ENCODE assay signal across 10 cellular contexts in the genomic region with DNA sequence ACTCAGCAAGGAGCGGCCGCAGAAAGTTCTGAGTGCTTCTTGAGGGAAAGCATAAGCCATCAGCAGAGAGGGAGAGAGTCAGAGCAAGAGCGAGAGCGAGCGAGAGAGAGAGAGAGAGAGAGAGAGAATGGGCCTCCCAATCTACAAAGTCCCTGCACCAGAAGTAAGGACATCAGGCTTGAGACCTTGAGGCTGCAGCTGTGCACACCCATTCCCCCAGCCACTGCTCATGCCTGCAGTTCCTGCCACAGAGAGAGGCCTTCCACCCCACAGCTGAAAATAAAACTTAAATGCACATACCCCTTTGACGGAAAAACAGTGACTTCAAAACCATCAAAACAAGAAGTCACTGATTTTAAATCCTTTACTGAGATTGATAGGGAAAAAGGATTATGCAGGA.
DNase-seq lines count a peak whose midpoint lies in the region; ATAC-seq and TF ChIP-seq lines count a peak whose summit lies in the region.
"Had no signal": no experiment of that assay in that cellular context is flagged by ENCODE, and none has a peak within 500 bp of the region (broad histone marks: within the 10 kb centered on the region; RNA-seq: fewer than 3 reads in every experiment).

No MANE protein-coding gene starts in this region.

- ATAC-seq in SK-N-SH treated with all-trans-retinoic acid at 6 μM for 48 hours (no peak), HG03439 (IDR thresholded peaks at IDR 0.05; ENCODE audit: unreplicated experiment) (no peak)

- H3K36me3 ChIP-seq in SK-N-SH (replicated peaks in 1 of 2; ENCODE audit: control insufficient read depth in 1 of 2, insufficient read depth in 2 of 2, low read length in 1 of 2), result no peaks in the 10 kb centered on the region
- H3K36me3 ChIP-seq in esophagus squamous epithelium, result no peaks in the 10 kb centered on the region
- no peaks in the 10 kb centered on the region for H3K36me3 ChIP-seq in neuronal stem cell (replicated peaks in 1 of 2; ENCODE audit: control insufficient read depth in 2 of 2, insufficient read depth in 2 of 2, low read length in 2 of 2)
- H3K36me3 ChIP-seq in vagina, result no peaks in the 10 kb centered on the region
- H3K36me3 ChIP-seq: WERI-Rb-1 had no signal

- TF ChIP-seq CTCF in SK-N-SH (IDR thresholded peaks at IDR 0.05) (no peak), esophagus squamous epithelium (IDR thresholded peaks at IDR 0.05) (no peak), vagina (IDR thresholded peaks at IDR 0.05) (no peak)

- H4K8ac ChIP-seq in neuronal stem cell (ENCODE audit: low read depth, low read length), result no peak overlapping the region

- intact Hi-C loops in esophagus squamous epithelium (cut with DNase I), result loop anchor here (10.0 kb wide), 1 partner anchor 190 kb away; no protein-coding TSS in a partner anchor
- intact Hi-C loops in vagina (cut with DNase I), result loop anchor here (10.0 kb wide), 1 partner anchor 70 kb away; the partner anchor contains the start of gene UBL3

- no peaks in the 10 kb centered on the region for H3K9me2 ChIP-seq in SK-N-SH

- no peak for TF ChIP-seq RAD21 in SK-N-SH (IDR thresholded peaks at IDR 0.05; ENCODE audit: low read length)

- no peak overlapping the region for H3K4ac ChIP-seq in neuronal stem cell (ENCODE audit: low read length)

- no peaks in the 10 kb centered on the region for H3K79me1 ChIP-seq in neuronal stem cell (ENCODE audit: low read depth, low read length)

- DNase-seq in SK-N-SH (no peak), esophagus squamous epithelium (lab: John Stamatoyannopoulos, UW) (no peak), neuronal stem cell (ENCODE audit: low spot score) (no peak), vagina (ENCODE audit: extremely low spot score in 2 of 2) (no peak), G401 (ENCODE audit: low spot score) (no peak), Ammon's horn (ENCODE audit: low spot score) (no peak)
- DNase-seq: amniotic stem cell, WERI-Rb-1 had no signal

- no peak overlapping the region for H3K14ac ChIP-seq in neuronal stem cell (ENCODE audit: low read length)

- CTCF ChIA-PET in SK-N-SH (lab: Yijun Ruan, JAX), result interaction anchor here (0.7 to 3.3 kb wide), 5 partner anchors 13 to 144 kb away, joined by 3 to 11 read pairs (median 6); no protein-coding TSS in a partner anchor

- H3K9me3 ChIP-seq in SK-N-SH (no peaks in the 10 kb centered on the region), esophagus squamous epithelium (no peaks in the 10 kb centered on the region), neuronal stem cell (replicated peaks in 1 of 2; ENCODE audit: control insufficient read depth in 2 of 2, insufficient read depth in 1 of 2, low read depth in 1 of 2, low read length in 2 of 2) (no peaks in the 10 kb centered on the region), vagina (no peaks in the 10 kb centered on the region)

- peak overlapping the region; percentile 61 for H3K4me2 ChIP-seq in SK-N-SH
- no peak overlapping the region for H3K4me2 ChIP-seq in neuronal stem cell (ENCODE audit: insufficient read depth, low read length, poor library complexity, severe bottlenecking)

- no peak overlapping the region for H3K18ac ChIP-seq in neuronal stem cell (ENCODE audit: low read length)

- H2AFZ ChIP-seq in SK-N-SH (ENCODE audit: low read depth) (peak overlapping the region; percentile 38; the same call in 1 of the 2 replicates), neuronal stem cell (ENCODE audit: low read length) (no peak overlapping the region)

- H2BK15ac ChIP-seq in neuronal stem cell (ENCODE audit: low read length), result peak overlapping the region; percentile 61

- no peak overlapping the region for H3K4me3 ChIP-seq in SK-N-SH (ENCODE audit: low read depth in 2 of 2, low read length in 1 of 2)
- H3K4me3 ChIP-seq in esophagus squamous epithelium, result no peak overlapping the region
- no peak overlapping the region for H3K4me3 ChIP-seq in neuronal stem cell (ENCODE audit: low read length in 2 of 2)
- no peak overlapping the region for H3K4me3 ChIP-seq in vagina

- no peak overlapping the region for H4K91ac ChIP-seq in neuronal stem cell (ENCODE audit: low read depth, low read length, poor library complexity)

- TF ChIP-seq POLR2A in esophagus squamous epithelium (IDR thresholded peaks at IDR 0.05) (no peak), vagina (IDR thresholded peaks at IDR 0.05) (no peak)

- H3K27ac ChIP-seq in SK-N-SH (ENCODE audit: low read depth in 2 of 2, low read length in 1 of 2), result peak overlapping the region; percentile 34 to 84; a peak in 3 of 4 replicates
- peak overlapping the region; percentile 83 to 93 (median 88) for H3K27ac ChIP-seq in esophagus squamous epithelium
- H3K27ac ChIP-seq in neuronal stem cell (replicated peaks; ENCODE audit: low read length), result no peak overlapping the region
- H3K27ac ChIP-seq in vagina, result peak overlapping the region; percentile 82
- H3K27ac ChIP-seq: WERI-Rb-1 had no signal

- H3K79me2 ChIP-seq in SK-N-SH (ENCODE audit: insufficient read depth), result no peaks in the 10 kb centered on the region

- no peak overlapping the region for H2BK5ac ChIP-seq in neuronal stem cell (ENCODE audit: low read length)

- H3F3A ChIP-seq in SK-N-SH (replicated peaks; ENCODE audit: insufficient read depth), result peaks cover 26% of the 10 kb centered on the region

- H2BK120ac ChIP-seq in neuronal stem cell (ENCODE audit: low read depth, low read length), result no peak overlapping the region

- 91% methylated on average over 6 of the region's 6 CpGs for WGBS in SK-N-SH (ENCODE audit: low lambda C conversion rate)
- WGBS in esophagus squamous epithelium, 2 donors, result 80 to 91% methylated on average over 4 to 5 of the region's 6 CpGs
- WGBS in neuronal stem cell (ENCODE audit: extremely low coverage in 2 of 2, insufficient read length in 2 of 2, insufficient replicate concordance in 1 of 2), 2 donors, result no CpG with 5 or more reads among the region's 6 CpGs

- H3K23ac ChIP-seq in neuronal stem cell (ENCODE audit: low read depth, low read length, poor library complexity), result no peak overlapping the region

- no peak for TF ChIP-seq EP300 in SK-N-SH (IDR thresholded peaks at IDR 0.05; ENCODE audit: borderline replicate concordance in 1 of 2, low read depth in 1 of 2, low read length in 1 of 2)

- no peak overlapping the region for H3K9ac ChIP-seq in SK-N-SH
- no peak overlapping the region for H3K9ac ChIP-seq in neuronal stem cell (ENCODE audit: low read depth, low read length, poor library complexity)

- H3K4me1 ChIP-seq in SK-N-SH (ENCODE audit: control insufficient read depth in 1 of 2, insufficient read depth in 2 of 2, low read depth in 1 of 2, low read length in 1 of 2), result peaks cover 14 to 36% of the 10 kb centered on the region in 2 experiments; a peak in 3 of 4 replicates
- peaks cover 40 to 70% (median 41%) of the 10 kb centered on the region in 3 donors for H3K4me1 ChIP-seq in esophagus squamous epithelium
- H3K4me1 ChIP-seq in neuronal stem cell (ENCODE audit: control insufficient read depth in 2 of 2, insufficient read depth in 1 of 2, low read depth in 1 of 2, low read length in 2 of 2), result peaks cover 0 to 19% of the 10 kb centered on the region in 2 donors
- peaks cover 43% of the 10 kb centered on the region for H3K4me1 ChIP-seq in vagina

- in situ Hi-C loops in G401 (cut with HindIII; ENCODE audit: low sequenced_read_pairs), result no loop called here

- no peaks in the 10 kb centered on the region for H4K20me1 ChIP-seq in SK-N-SH (ENCODE audit: insufficient read depth)

- H2BK12ac ChIP-seq in neuronal stem cell (ENCODE audit: low read length), result no peak overlapping the region

- POLR2A ChIA-PET in SK-N-SH (lab: Yijun Ruan, JAX), result no interaction called here

- H2AK5ac ChIP-seq in neuronal stem cell (ENCODE audit: low read depth, low read length), result peak overlapping the region; percentile 64

- H3K27me3 ChIP-seq in SK-N-SH (ENCODE audit: insufficient read depth) (no peaks in the 10 kb centered on the region), esophagus squamous epithelium (no peaks in the 10 kb centered on the region), neuronal stem cell (ENCODE audit: control insufficient read depth in 3 of 3, insufficient read depth in 3 of 3, low read depth in 1 of 3, low read length in 3 of 3) (no peaks in the 10 kb centered on the region), vagina (no peaks in the 10 kb centered on the region)

TF ChIP-seq in SK-N-SH, 30 proteins besides CTCF, POLR2A, EP300 and RAD21 (continues in another document):
- TF ChIP-seq SMC3 (IDR thresholded peaks at IDR 0.05; ENCODE audit: low read depth, low read length) (no peak), TCF12 (IDR thresholded peaks at IDR 0.05) (no peak)
- TF ChIP-seq, protein P1, sequence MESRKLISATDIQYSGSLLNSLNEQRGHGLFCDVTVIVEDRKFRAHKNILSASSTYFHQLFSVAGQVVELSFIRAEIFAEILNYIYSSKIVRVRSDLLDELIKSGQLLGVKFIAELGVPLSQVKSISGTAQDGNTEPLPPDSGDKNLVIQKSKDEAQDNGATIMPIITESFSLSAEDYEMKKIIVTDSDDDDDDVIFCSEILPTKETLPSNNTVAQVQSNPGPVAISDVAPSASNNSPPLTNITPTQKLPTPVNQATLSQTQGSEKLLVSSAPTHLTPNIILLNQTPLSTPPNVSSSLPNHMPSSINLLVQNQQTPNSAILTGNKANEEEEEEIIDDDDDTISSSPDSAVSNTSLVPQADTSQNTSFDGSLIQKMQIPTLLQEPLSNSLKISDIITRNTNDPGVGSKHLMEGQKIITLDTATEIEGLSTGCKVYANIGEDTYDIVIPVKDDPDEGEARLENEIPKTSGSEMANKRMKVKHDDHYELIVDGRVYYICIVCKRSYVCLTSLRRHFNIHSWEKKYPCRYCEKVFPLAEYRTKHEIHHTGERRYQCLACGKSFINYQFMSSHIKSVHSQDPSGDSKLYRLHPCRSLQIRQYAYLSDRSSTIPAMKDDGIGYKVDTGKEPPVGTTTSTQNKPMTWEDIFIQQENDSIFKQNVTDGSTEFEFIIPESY (IDR thresholded peaks at IDR 0.05; ENCODE audit: borderline replicate concordance, low read depth), result no peak
